ENCODE assay signal across 30 cellular contexts in the genomic region with DNA sequence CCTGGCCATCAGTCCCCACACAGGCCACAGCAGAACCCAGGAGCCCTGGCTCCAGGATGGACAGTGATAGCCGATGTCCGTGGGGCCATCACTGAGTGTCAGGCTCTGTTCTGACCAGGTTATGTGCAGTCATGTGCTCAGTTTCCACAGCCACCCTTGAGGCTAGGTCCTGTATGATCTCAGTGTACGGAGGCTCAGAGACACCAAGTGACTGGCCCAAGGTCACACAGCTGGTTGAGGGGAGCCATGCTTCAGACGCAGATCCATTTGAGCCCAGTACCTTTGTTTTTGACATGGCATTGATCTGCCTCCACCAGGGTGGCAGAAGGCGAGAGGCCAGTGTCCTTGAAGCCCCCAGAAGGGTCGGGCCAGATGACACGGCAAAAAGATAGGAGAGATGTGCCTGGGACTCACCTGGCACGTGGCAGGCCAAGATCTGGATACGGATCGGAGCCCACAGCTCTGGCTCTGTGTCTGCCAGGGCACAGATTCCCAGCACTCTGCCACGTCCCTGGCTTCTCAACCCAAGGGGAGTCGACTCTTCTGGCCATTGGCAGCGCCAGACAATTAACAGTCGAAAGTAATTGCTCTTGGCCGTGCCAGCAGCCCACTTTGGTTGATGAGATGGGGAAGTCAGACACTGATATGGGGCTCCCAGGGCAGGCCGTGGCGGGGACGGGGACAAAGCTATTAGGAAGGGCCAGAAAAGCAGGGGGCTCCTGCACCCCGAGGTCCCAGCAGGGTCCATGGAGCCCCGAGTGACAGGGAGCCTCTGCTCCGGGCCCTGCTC. TPM values are rescaled to one million over a fixed set of nuclear protein-coding genes. Genes with fewer than 3 reads are reported as not detected.
"Had no signal": no experiment of that assay in that cellular context is flagged by ENCODE, and none has a peak within 500 bp of the region (broad histone marks: within the 10 kb centered on the region; RNA-seq: fewer than 3 reads in every experiment).

No MANE protein-coding gene starts in this region.

- ATAC-seq: activated CD4-positive, alpha-beta T cell treated with anti-CD3 and anti-CD28 coated beads for 36 hours; activated T-cell treated with anti-CD3 and anti-CD28 coated beads, Interleukin-2, amount 50 U/mL, for 4 hours; natural killer cell; psoas muscle; right cardiac atrium; stimulated activated naive CD8-positive, alpha-beta T cell treated with anti-CD3 and anti-CD28 coated beads, Interleukin-15, amount 100 ng/mL, for 72 hours; WTC11 had no signal

- FAIRE-seq: endometrium, kidney had no signal

- H3K4me1 ChIP-seq: adrenal gland, breast epithelium, uterus had no signal

- DNase-seq: activated CD4-positive, alpha-beta T cell treated with anti-CD3 and anti-CD28 coated beads for 36 hours; activated CD4-positive, alpha-beta T cell treated with anti-CD3 and anti-CD28 coated beads, Interleukin-2, amount 50 U/mL, for 48 hours; activated CD8-positive, alpha-beta memory T cell treated with anti-CD3 and anti-CD28 coated beads, Interleukin-2, amount 50 U/mL, for 48 hours; activated naive CD4-positive, alpha-beta T cell; activated T-cell treated with anti-CD3 and anti-CD28 coated beads, Interleukin-2, amount 50 U/mL, for 4 hours; cerebellar nuclear complex; cortex of kidney; kidney; midbrain; natural killer cell; ovary; psoas muscle; right cardiac atrium; stimulated activated CD4-positive, alpha-beta T cell treated with anti-CD3 and anti-CD28 coated beads, Interleukin-1b, Interleukin-23, amount 100 ng/mL, for 48 hours; stimulated activated naive CD8-positive, alpha-beta T cell treated with anti-CD3 and anti-CD28 coated beads, Interleukin-15, amount 100 ng/mL, for 72 hours; T-helper 9 cell; trophoblast cell; uterus had no signal

- H3K27ac ChIP-seq: adrenal gland, breast epithelium, ovary, psoas muscle, suprapubic skin, uterus had no signal

- H3K9me3 ChIP-seq: adrenal gland, breast epithelium, ovary, psoas muscle, suprapubic skin, uterus had no signal

- H3K27me3 ChIP-seq: adrenal gland, breast epithelium, ovary, suprapubic skin, uterus had no signal

- H3K36me3 ChIP-seq: adrenal gland, breast epithelium, ovary, uterus had no signal

- H3K4me3 ChIP-seq: adrenal gland, breast epithelium, ovary, psoas muscle, suprapubic skin, uterus had no signal

RNA-seq across cellular contexts. Expression of a gene that starts 28.6 kb away (rescaled TPM):
- total RNA-seq: fibroblast of villous mesenchyme, glomerular endothelial cell, liver, psoas muscle, skeletal muscle tissue had no signal
- polyA plus RNA-seq: psoas muscle had no signal

RNA-seq across cellular contexts. Expression of a gene that starts 42.7 kb away (rescaled TPM):
- total RNA-seq: activated CD4-positive, alpha-beta T cell treated with anti-CD3 and anti-CD28 coated beads for 36 hours; activated CD8-positive, alpha-beta memory T cell treated with anti-CD3 and anti-CD28 coated beads for 36 hours; activated T-helper 2 cell treated with anti-CD3 and anti-CD28 coated beads, Interferon-gamma antibody, Interleukin-2, Interleukin-4, amounts not matched to agents 10 μg/mL and 5 μg/mL and 100 μg/mL, durations not matched to agents 14 hours and 24 hours and 36 hours; natural killer cell; T-helper 1 cell treated with Interleukin-12 subunit alpha and Interleukin-12 subunit beta and Interleukin-4 antibody, amounts not matched to agents 30 ng/mL and 1 ng/mL, for 36 hours had no signal
